21 cellular contexts compared by ENCODE assay signal in genomic region chr7:28977881-28978280, GRCh38. TPM values are rescaled to one million over a fixed set of nuclear protein-coding genes. Genes with fewer than 3 reads are reported as not detected.
"Had no signal": no experiment of that assay in that cellular context is flagged by ENCODE, and none has a peak within 500 bp of the region (broad histone marks: within the 10 kb centered on the region; RNA-seq: fewer than 3 reads in every experiment).

No MANE protein-coding gene starts in this region.

- H3K27ac ChIP-seq: HL-60, KMS-11 had no signal

- ATAC-seq: K562, SK-N-SH treated with all-trans-retinoic acid at 6 μM for 48 hours had no signal

- H3K9ac ChIP-seq: KMS-11 had no signal

- DNase-seq: MV-4-11, NCI-H1048, NCI-H1105, NCI-H1417, NCI-H1436 treated with DMSO at 0.1 percent for 48 hours, NCI-H1694, NCI-H187 treated with DMSO at 0.1 percent for 48 hours, NCI-H2029 treated with DMSO at 0.1 percent for 48 hours, NCI-H2107, NCI-H2227 treated with DMSO at 0.1 percent for 48 hours, NCI-H524 treated with DMSO at 0.1 percent for 48 hours, NCI-H69, NCI-H774, RPMI8226, SHP77 had no signal

- H3K4me2 ChIP-seq: KMS-11 had no signal

- H3K4me3 ChIP-seq: K562 had no signal

RNA-seq across cellular contexts. Expression of gene TRIL, which starts 19.8 kb away (rescaled TPM):
- total RNA-seq: K562, MCF 10A had no signal
- polyA plus RNA-seq: IgD-negative memory B cell, K562 had no signal
